In genomic region chrX:139931646-139932076, GRCh38 we compare ENCODE assay signal across 8 cellular contexts. TPM values are rescaled to one million over a fixed set of nuclear protein-coding genes. Genes with fewer than 3 reads are reported as not detected.
A peak's percentile ranks its signal among the peaks of the same experiment; 100 is the strongest.
DNase-seq lines count a peak whose midpoint lies in the region; ATAC-seq, FAIRE-seq and TF ChIP-seq lines count a peak whose summit lies in the region.

No MANE protein-coding gene starts in this region.

- intact Hi-C loops in sciatic nerve (cut with DNase I) = no loop called here

- H3K9ac ChIP-seq in SK-N-MC (ENCODE audit: insufficient read length) = peak overlapping the region; percentile 79

- FAIRE-seq in HTR-8/SVneo (lab: Jason Lieb, UNC) (no peak), H54 (lab: Jason Lieb, UNC) (no peak)

- H3K9me3 ChIP-seq in SK-N-MC (ENCODE audit: low read depth, low read length) = no peaks in the 10 kb centered on the region

- TF ChIP-seq POLR2A in H54 (IDR thresholded peaks at IDR 0.05; ENCODE audit: low read depth, low read length) = no peak

- H3K4me3 ChIP-seq in SK-N-MC = peak overlapping the region; percentile 81
- H3K4me3 ChIP-seq in fibroblast of pulmonary artery (replicated peaks; ENCODE audit: low read depth, low read length) = peak overlapping the region; percentile 74

- in situ Hi-C loops in GM13976 (cut with MboI; ENCODE audit: low sequenced_read_pairs, unreplicated experiment) (no loop called here), ACHN (cut with HindIII; ENCODE audit: low pct_ligation_motif_present, low pct_unique_long_range_greater_than_20kb, low sequenced_read_pairs) (no loop called here)

- TF ChIP-seq CTCF in GM13976 (IDR thresholded peaks at IDR 0.05; ENCODE audit: borderline replicate concordance, control extremely low read depth, extremely low read depth, insufficient read depth, missing control alignments) (no peak), fibroblast of pulmonary artery (IDR thresholded peaks at IDR 0.05; ENCODE audit: low read length, missing control alignments) (no peak)

- H3K27ac ChIP-seq in SK-N-MC = no peak overlapping the region

- H3K36me3 ChIP-seq in SK-N-MC (ENCODE audit: insufficient read depth, low read length) = no peaks in the 10 kb centered on the region

- no peak for ATAC-seq in sciatic nerve

- peak; percentile 11 for DNase-seq in GM13976 (ENCODE audit: low spot score)
- DNase-seq in SK-N-MC (ENCODE audit: low read depth, low spot score) = no peak
- no peak for DNase-seq in fibroblast of pulmonary artery (ENCODE audit: low read depth)
- peak; percentile 64 for DNase-seq in sciatic nerve (ENCODE audit: low spot score)
- no peak for DNase-seq in HTR-8/SVneo (ENCODE audit: insufficient read length, low spot score)
- DNase-seq in ACHN = no peak
- no peak for DNase-seq in SK-N-DZ (ENCODE audit: low spot score)
- DNase-seq in H54 (ENCODE audit: insufficient read length, low spot score) = no peak

RNA-seq across cellular contexts. Expression of gene ATP11C, which starts 1.2 kb away (rescaled TPM):
- 26.2 TPM for total RNA-seq in sciatic nerve
- 69.2 and 77.7 TPM in 2 replicates for polyA plus RNA-seq in SK-N-DZ (2014; cell fraction: cytosol; rRNA removed)
- polyA plus RNA-seq in SK-N-DZ (2014; cell fraction: nucleus; rRNA removed) = 76.2 and 82.8 TPM in 2 replicates

RNA-seq across cellular contexts. Expression of gene CXorf66, which starts 33.7 kb away (rescaled TPM):
- not detected for total RNA-seq in sciatic nerve
- not detected in 2 replicates for polyA plus RNA-seq in SK-N-DZ (2014; cell fraction: cytosol; rRNA removed)
- polyA plus RNA-seq in SK-N-DZ (2014; cell fraction: nucleus; rRNA removed) = not detected in 2 replicates

Comparison
In these comparisons a context has a peak if more than half of its experiments do, and no peak if none do; other contexts are left out.
1. DNase-seq: peak in GM13976 (single experiment) and sciatic nerve (single experiment); none in SK-N-MC (single experiment), fibroblast of pulmonary artery (single experiment), HTR-8/SVneo (single experiment), ACHN (single experiment), SK-N-DZ (single experiment) and H54 (single experiment).